In the genomic region with DNA sequence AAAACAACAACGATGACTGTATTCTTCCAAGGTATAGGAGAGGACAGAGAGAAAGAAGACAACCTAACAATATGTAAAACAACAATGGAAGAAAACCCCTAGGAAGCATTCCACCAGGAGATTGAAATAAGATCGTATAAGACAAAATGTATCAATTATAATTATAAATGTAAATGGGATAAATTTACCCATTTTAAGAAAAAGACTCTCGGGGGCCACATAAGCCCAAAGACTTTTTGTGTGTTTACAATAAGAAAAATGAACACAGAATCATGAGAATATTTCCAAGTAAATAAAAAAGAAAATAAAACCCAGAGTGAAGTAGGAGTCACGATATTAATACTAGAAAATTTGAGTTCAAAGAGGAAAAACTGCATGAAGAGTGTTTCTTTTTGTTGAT, we compare ENCODE assay signal across 11 cellular contexts.
"Had no signal": no experiment of that assay in that cellular context is flagged by ENCODE, and none has a peak within 500 bp of the region (broad histone marks: within the 10 kb centered on the region; RNA-seq: fewer than 3 reads in every experiment).

No MANE protein-coding gene starts in this region.

- H3K9ac ChIP-seq: GM23248 had no signal

- ATAC-seq: GM23338, HCT116 had no signal

- H3K4me1 ChIP-seq: HAP-1 had no signal

- H3K36me3 ChIP-seq: HAP-1 had no signal

- H3K4me3 ChIP-seq: GM23248, GM23338, HAP-1 had no signal

- FAIRE-seq: H1, H54 had no signal

- H3K4me2 ChIP-seq: GM23338 had no signal

- H3K9me3 ChIP-seq: HAP-1 had no signal

- H2AFZ ChIP-seq: GM23248, GM23338 had no signal

- DNase-seq: GM23248, GOT3, H7, H9, HCEC 1CT, HFFc6 had no signal

- H3K27ac ChIP-seq: GM23248 had no signal
